19 cellular contexts compared by ENCODE assay signal in the genomic region with DNA sequence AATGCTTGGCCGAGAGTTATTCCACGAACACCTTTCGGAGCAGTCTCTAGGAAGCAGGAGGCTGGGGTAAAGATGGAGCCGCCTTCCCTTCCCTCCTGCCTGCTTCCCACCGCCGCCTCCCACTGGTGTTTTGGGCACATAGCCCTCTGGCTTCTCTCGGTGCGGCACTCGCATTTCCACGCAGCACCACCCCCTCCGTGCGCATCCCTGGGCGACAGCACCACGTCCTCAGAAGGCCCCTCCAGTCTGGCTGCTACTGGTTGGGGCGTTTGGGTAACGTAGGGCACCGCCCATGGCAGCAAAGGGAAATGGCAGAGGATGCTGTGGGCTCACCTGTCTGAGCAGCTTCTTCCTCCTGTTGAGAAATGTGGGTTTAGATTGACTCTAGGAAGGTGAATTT. TPM values are rescaled to one million over a fixed set of nuclear protein-coding genes. Genes with fewer than 3 reads are reported as not detected.
DNase-seq lines count a peak whose midpoint lies in the region; ATAC-seq lines count a peak whose summit lies in the region.
"Had no signal": no experiment of that assay in that cellular context is flagged by ENCODE, and none has a peak within 500 bp of the region (broad histone marks: within the 10 kb centered on the region; RNA-seq: fewer than 3 reads in every experiment).

No MANE protein-coding gene starts in this region.

- H2BK15ac ChIP-seq in mesendoderm (replicated peaks; ENCODE audit: low read depth) = no peak overlapping the region

- no peaks in the 10 kb centered on the region for H3K79me2 ChIP-seq in mesendoderm (ENCODE audit: control insufficient read depth, insufficient read depth, low read length)

- H4K5ac ChIP-seq in mesendoderm (ENCODE audit: low read length) = no peak overlapping the region

- in situ Hi-C loops in G401 (cut with HindIII; ENCODE audit: low sequenced_read_pairs) = loop anchor here (5.0 to 25.0 kb wide), 3 partner anchors 73 to 208 kb away; no protein-coding TSS in a partner anchor

- no peak overlapping the region for H3K4ac ChIP-seq in mesendoderm (ENCODE audit: low read depth, low read length)

- H4K8ac ChIP-seq in mesendoderm (ENCODE audit: low read depth, low read length) = no peak overlapping the region

- no CpG with 5 or more reads among the region's 17 CpGs for WGBS in mesendoderm (ENCODE audit: extremely low coverage, insufficient coverage, low lambda C conversion rate)

- no peaks in the 10 kb centered on the region for H3K36me3 ChIP-seq in mesendoderm (ENCODE audit: control insufficient read depth, insufficient read depth, low read length)

- no peaks in the 10 kb centered on the region for H3K4me1 ChIP-seq in mesendoderm (ENCODE audit: control insufficient read depth, low read depth, low read length)
- H3K4me1 ChIP-seq: foreskin keratinocyte had no signal

- no peak overlapping the region for H3K27ac ChIP-seq in mesendoderm (ENCODE audit: low read depth, low read length)
- H3K27ac ChIP-seq: foreskin keratinocyte had no signal

- H3K4me3 Mint-ChIP-seq in T-helper 17 cell = peak overlapping the region; percentile 70
- H3K4me3 Mint-ChIP-seq: memory B cell had no signal

- H3K4me3 ChIP-seq in mesendoderm (ENCODE audit: low read length) = no peak overlapping the region

- ATAC-seq in T-helper 17 cell = peak; percentile 66
- no peak for ATAC-seq in GM21423 (IDR thresholded peaks at IDR 0.05; ENCODE audit: unreplicated experiment)
- ATAC-seq: foreskin keratinocyte had no signal

- no peak overlapping the region for H2BK120ac ChIP-seq in mesendoderm (ENCODE audit: low read depth, low read length)

- no peaks in the 10 kb centered on the region for H3K36me3 Mint-ChIP-seq in T-helper 17 cell (ENCODE audit: low read depth)
- H3K36me3 Mint-ChIP-seq: memory B cell had no signal

- H2AK5ac ChIP-seq in mesendoderm (ENCODE audit: low read length) = no peak overlapping the region

- no peaks in the 10 kb centered on the region for H3K9me3 ChIP-seq in T-helper 17 cell (ENCODE audit: control insufficient read depth, low read length, poor library complexity, severe bottlenecking)

- DNase-seq in NCI-H748 (lab: John Stamatoyannopoulos, UW; ENCODE audit: unreplicated experiment) (peak; percentile 10), NCI-H748 treated with DMSO at 0.1 percent for 48 hours (lab: John Stamatoyannopoulos, UW) (no peak), G401 (ENCODE audit: low spot score) (peak; percentile 9), T-helper 17 cell (no peak), mesendoderm (no peak), HK-2 (ENCODE audit: unreplicated experiment) (no peak), SKM-1 (lab: John Stamatoyannopoulos, UW; ENCODE audit: unreplicated experiment) (no peak)
- DNase-seq: activated CD8-positive, alpha-beta memory T cell treated with anti-CD3 and anti-CD28 coated beads, Interleukin-2, amount 50 U/mL, for 4 hours; DMS153; effector memory CD4-positive, alpha-beta T cell; foreskin keratinocyte; NCI-H1436; NCI-H510A; SHP77 treated with DMSO at 0.1 percent for 48 hours had no signal

- peaks cover 4% of the 10 kb centered on the region for H3K27me3 Mint-ChIP-seq in T-helper 17 cell

- no peak overlapping the region for H3K56ac ChIP-seq in mesendoderm (ENCODE audit: low read length)

- no peaks in the 10 kb centered on the region for H3K79me1 ChIP-seq in mesendoderm (ENCODE audit: low read length)

- no peak overlapping the region for H3K4me2 ChIP-seq in mesendoderm (ENCODE audit: low read length)

- H2BK5ac ChIP-seq in mesendoderm (ENCODE audit: low read length) = no peak overlapping the region

- H3K23ac ChIP-seq in mesendoderm (ENCODE audit: low read length) = peak overlapping the region; percentile 66

- peak overlapping the region; percentile 56 for H3K27ac Mint-ChIP-seq in T-helper 17 cell
- H3K27ac Mint-ChIP-seq: memory B cell had no signal

- H3K27me3 ChIP-seq in mesendoderm (ENCODE audit: insufficient read depth, low read length, poor library complexity) = peaks cover 4% of the 10 kb centered on the region

- peaks cover 6% of the 10 kb centered on the region for H3K4me1 Mint-ChIP-seq in T-helper 17 cell
- H3K4me1 Mint-ChIP-seq: memory B cell had no signal

- H3K18ac ChIP-seq in mesendoderm (ENCODE audit: low read length) = no peak overlapping the region

- no peak overlapping the region for H3K9ac ChIP-seq in mesendoderm (ENCODE audit: low read length)

RNA-seq across cellular contexts. Expression of gene COL20A1, which starts 2.4 kb away (rescaled TPM):
- total RNA-seq in G401 (2014; rRNA removed; shearing (Covaris generic)) = not detected in 2 replicates
- under 1 TPM in 1 of 2 donors, not detected in 1; 0.10 TPM for total RNA-seq in T-helper 17 cell
- polyA plus RNA-seq in mesendoderm (2013, experiment 1 of 2) = 0.04 TPM
- polyA plus RNA-seq in mesendoderm (2013, experiment 2 of 2) = 0.04 TPM
- total RNA-seq: A172, foreskin keratinocyte, osteoblast had no signal
- polyA plus RNA-seq: foreskin keratinocyte had no signal

RNA-seq across cellular contexts. Expression of gene ARFGAP1, which starts 22.8 kb away (rescaled TPM):
- total RNA-seq in G401 (2014; rRNA removed; shearing (Covaris generic)) = 69.8 and 86.8 TPM in 2 replicates
- 100 to 1,000 TPM; 108 to 128 TPM for total RNA-seq in T-helper 17 cell
- polyA plus RNA-seq in mesendoderm (2013, experiment 1 of 2) = 36.8 TPM
- 36.1 TPM for polyA plus RNA-seq in mesendoderm (2013, experiment 2 of 2)

RNA-seq across cellular contexts. Expression of gene NKAIN4, which starts 41.2 kb away (rescaled TPM):
- total RNA-seq in G401 (2014; rRNA removed; shearing (Covaris generic)) = 6.8 and 11.3 TPM in 2 replicates
- total RNA-seq in T-helper 17 cell = not detected
- 0.41 TPM for polyA plus RNA-seq in mesendoderm (2013, experiment 1 of 2)
- polyA plus RNA-seq in mesendoderm (2013, experiment 2 of 2) = 0.59 TPM
- total RNA-seq: A172, osteoblast had no signal

RNA-seq across cellular contexts. Expression of gene BIRC7, which starts 59.7 kb away (rescaled TPM):
- 68.2 and 78.4 TPM in 2 replicates for total RNA-seq in G401 (2014; rRNA removed; shearing (Covaris generic))
- total RNA-seq in T-helper 17 cell = not detected
- polyA plus RNA-seq in mesendoderm (2013, experiment 1 of 2) = not detected
- polyA plus RNA-seq in mesendoderm (2013, experiment 2 of 2) = not detected
- total RNA-seq: A172, foreskin keratinocyte, temporal lobe had no signal
- polyA plus RNA-seq: foreskin keratinocyte had no signal

Comparison
In these comparisons a context has a peak if more than half of its experiments do, and no peak if none do; other contexts are left out.
1. DNase-seq: peak in NCI-H748 (single experiment) and G401 (single experiment); none in NCI-H748 treated with DMSO at 0.1 percent for 48 hours (single experiment), T-helper 17 cell (0 of 3), mesendoderm (single experiment), HK-2 (single experiment) and SKM-1 (single experiment).